In the genomic region with DNA sequence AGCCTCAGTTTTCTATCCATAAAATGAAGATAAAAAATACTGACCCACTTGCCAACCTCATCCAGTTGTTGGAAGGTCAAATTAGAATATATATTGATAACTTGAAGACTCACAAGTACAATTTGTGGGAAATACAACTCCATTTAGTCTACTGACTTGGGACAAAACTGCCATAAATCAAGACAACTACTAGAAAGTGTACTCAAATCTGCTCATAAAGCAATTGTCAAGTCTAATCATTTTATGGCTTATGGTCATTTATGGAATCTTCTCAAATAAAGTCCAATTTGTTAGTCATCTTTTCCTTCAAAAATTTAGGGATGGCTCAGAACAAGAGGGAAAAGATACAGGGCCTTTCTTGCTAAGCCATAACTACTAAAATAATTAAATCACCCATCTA, we compare ENCODE assay signal across 9 cellular contexts. TPM values are rescaled to one million over a fixed set of nuclear protein-coding genes. Genes with fewer than 3 reads are reported as not detected.
DNase-seq lines count a peak whose midpoint lies in the region; ATAC-seq and TF ChIP-seq lines count a peak whose summit lies in the region.
"Had no signal": no experiment of that assay in that cellular context is flagged by ENCODE, and none has a peak within 500 bp of the region (broad histone marks: within the 10 kb centered on the region; RNA-seq: fewer than 3 reads in every experiment).

No MANE protein-coding gene starts in this region.

- H3K79me2 ChIP-seq in OCI-LY3 (ENCODE audit: low read length) = peaks cover 100% of the 10 kb centered on the region

- intact Hi-C loops in Calu3 (cut with micrococcal nuclease; ENCODE audit: unreplicated experiment) = loop anchor here (1.0 to 5.0 kb wide), 5 partner anchors 81 to 561 kb away; no protein-coding TSS in a partner anchor

- peak overlapping the region; percentile 93 for H3K4me2 ChIP-seq in OCI-LY3 (ENCODE audit: low read length)

- peaks cover 99% of the 10 kb centered on the region for H4K20me1 ChIP-seq in OCI-LY3 (ENCODE audit: insufficient read depth, low read length)

- CTCF ChIA-PET in Calu3 (lab: Charles Lee) = no interaction called here

- H3K9me3 ChIP-seq in OCI-LY3 (ENCODE audit: insufficient read depth, low read length) = no peaks in the 10 kb centered on the region

- no peaks in the 10 kb centered on the region for H3K27me3 Mint-ChIP-seq in Calu3 (ENCODE audit: unreplicated experiment)
- H3K27me3 Mint-ChIP-seq in progenitor cell of endocrine pancreas = no peaks in the 10 kb centered on the region

- peak overlapping the region; percentile 96 for H3K9ac ChIP-seq in OCI-LY3 (ENCODE audit: low read length)

- peak overlapping the region; percentile 96 for H3K4me3 ChIP-seq in OCI-LY3 (ENCODE audit: low read length)

- H3K4me1 ChIP-seq in OCI-LY3 (ENCODE audit: low read length) = peaks cover 65% of the 10 kb centered on the region

- peak overlapping the region; percentile 87 for H3K4me3 Mint-ChIP-seq in Calu3 (ENCODE audit: low read depth, unreplicated experiment)
- H3K4me3 Mint-ChIP-seq in progenitor cell of endocrine pancreas (ENCODE audit: low read depth) = peak overlapping the region; percentile 90

- no peaks in the 10 kb centered on the region for H3K9me3 Mint-ChIP-seq in Calu3 (ENCODE audit: low read depth, unreplicated experiment)
- no peaks in the 10 kb centered on the region for H3K9me3 Mint-ChIP-seq in progenitor cell of endocrine pancreas (ENCODE audit: low read depth)

- H3K36me3 Mint-ChIP-seq in Calu3 (ENCODE audit: insufficient read depth, unreplicated experiment) (peaks cover 97% of the 10 kb centered on the region), progenitor cell of endocrine pancreas (ENCODE audit: insufficient read depth) (peaks cover 41% of the 10 kb centered on the region)

- no TSS peak for BruUV-seq in Calu3 (replicated peaks; lab: Mats Ljungman, UMichigan)

- H3K4me1 Mint-ChIP-seq in Calu3 (ENCODE audit: low read depth, unreplicated experiment) = peaks cover 48% of the 10 kb centered on the region
- H3K4me1 Mint-ChIP-seq in progenitor cell of endocrine pancreas (ENCODE audit: low read depth) = peaks cover 63% of the 10 kb centered on the region

- ATAC-seq in HG02763 (IDR thresholded peaks at IDR 0.05; ENCODE audit: unreplicated experiment) = no peak

- TF ChIP-seq CTCF in Calu3 (IDR thresholded peaks at IDR 0.05; ENCODE audit: unreplicated experiment) (no peak), OCI-LY3 (IDR thresholded peaks at IDR 0.05; ENCODE audit: low read depth, low read length) (no peak), progenitor cell of endocrine pancreas (IDR thresholded peaks at IDR 0.05; ENCODE audit: unreplicated experiment) (no peak)

- H3K27ac ChIP-seq in OCI-LY3 (ENCODE audit: low read length) (peak overlapping the region; percentile 86), epithelial cell of prostate (peak overlapping the region; percentile 98)

- peak overlapping the region; percentile 99 for H3K27ac Mint-ChIP-seq in Calu3 (ENCODE audit: unreplicated experiment)
- H3K27ac Mint-ChIP-seq in progenitor cell of endocrine pancreas = peak overlapping the region; percentile 70

- no peak for DNase-seq in Calu3
- DNase-seq in epithelial cell of prostate (ENCODE audit: low read depth, low spot score) = no peak
- no peak for DNase-seq in progenitor cell of endocrine pancreas (ENCODE audit: low spot score, unreplicated experiment)
- DNase-seq in stimulated activated CD4-positive, alpha-beta T cell treated with anti-CD3 and anti-CD28 coated beads, Interleukin-1b, Interleukin-23, amount 100 ng/mL, for 48 hours = no peak
- DNase-seq in stimulated activated CD4-positive, alpha-beta T cell treated with anti-CD3 and anti-CD28 coated beads, Interleukin-2, amount 100 ng/mL, for 48 hours = no peak
- no peak for DNase-seq in NK-92 treated with Interleukin-12 subunit alpha and Interleukin-12 subunit beta, amount 100 ng/mL, for 24 hours (lab: John Stamatoyannopoulos, UW)
- DNase-seq: NCI-H526 treated with DMSO at 0.1 percent for 48 hours had no signal

- H3K36me3 ChIP-seq in OCI-LY3 (replicated peaks; ENCODE audit: low read depth, low read length) = peaks cover 67% of the 10 kb centered on the region

- no peak overlapping the region for H2AFZ ChIP-seq in OCI-LY3 (ENCODE audit: low read depth, low read length)

- no peaks in the 10 kb centered on the region for H3K27me3 ChIP-seq in OCI-LY3 (ENCODE audit: low read depth, low read length)

RNA-seq across cellular contexts. Expression of gene BTG1, which starts 7.0 kb away (rescaled TPM):
- total RNA-seq in Calu3 (2022) (123 and 131 TPM in 2 replicates), progenitor cell of endocrine pancreas (162 and 164 TPM in 2 replicates)
